9 cellular contexts compared by ENCODE assay signal in the genomic region with DNA sequence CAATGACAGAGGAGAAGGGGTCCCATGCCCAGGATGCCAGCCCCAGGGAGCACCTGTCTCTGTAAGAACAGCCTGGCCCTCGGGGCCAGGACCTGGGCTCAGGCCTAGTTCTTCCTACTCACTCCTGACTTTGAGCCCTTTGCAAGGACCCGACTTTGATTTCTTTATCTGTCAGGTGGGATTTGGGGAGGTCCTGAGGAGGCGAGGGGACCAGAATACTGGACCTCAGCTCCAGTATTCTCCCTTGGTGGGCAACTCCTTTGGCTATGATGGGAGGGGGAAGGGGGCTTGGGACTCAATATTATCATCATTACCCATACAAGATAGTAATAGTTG. TPM values are rescaled to one million over a fixed set of nuclear protein-coding genes. Genes with fewer than 3 reads are reported as not detected.
DNase-seq lines count a peak whose midpoint lies in the region; ATAC-seq, FAIRE-seq and TF ChIP-seq lines count a peak whose summit lies in the region.
"Had no signal": no experiment of that assay in that cellular context is flagged by ENCODE, and none has a peak within 500 bp of the region (broad histone marks: within the 10 kb centered on the region; RNA-seq: fewer than 3 reads in every experiment).

No MANE protein-coding gene starts in this region.

- H3K4me1 ChIP-seq in skeletal muscle tissue (ENCODE audit: control insufficient read depth in 3 of 3, insufficient read depth in 3 of 3, low read length in 3 of 3), result peaks cover 49 to 74% (median 52%) of the 10 kb centered on the region in 3 donors

- H3K27me3 Mint-ChIP-seq in T-cell, result no peaks in the 10 kb centered on the region

- ATAC-seq in T-cell (replicated peaks in 1 of 4) (no peak), GM19395 (IDR thresholded peaks at IDR 0.05; ENCODE audit: unreplicated experiment) (no peak)

- H3K27ac Mint-ChIP-seq in T-cell, result peak overlapping the region in 1 of 2 donors; percentile 4
- H3K27ac Mint-ChIP-seq: activated naive CD4-positive, alpha-beta T cell treated with anti-CD3 and anti-CD28 coated beads for 36 hours had no signal

- DNase-seq in GM19239 (ENCODE audit: insufficient read length, low spot score), result no peak
- DNase-seq in T-cell, result no peak
- no peak for DNase-seq in fibroblast of the aortic adventitia (ENCODE audit: low read depth)
- no peak for DNase-seq in cortex of kidney (lab: John Stamatoyannopoulos, UW)
- no peak for DNase-seq in stimulated activated CD4-positive, alpha-beta T cell treated with anti-CD3 and anti-CD28 coated beads, Interleukin-2, amount 100 ng/mL, for 48 hours
- no peak for DNase-seq in posterior cingulate gyrus

- FAIRE-seq in GM19239 (lab: Jason Lieb, UNC), result peak; percentile 77

- intact Hi-C loops in posterior cingulate gyrus (cut with DNase I), result no loop called here

- no peak for TF ChIP-seq CTCF in fibroblast of the aortic adventitia (IDR thresholded peaks at IDR 0.05; ENCODE audit: insufficient read depth, low read length)

- peak overlapping the region; percentile 81 for H3K27ac ChIP-seq in skeletal muscle tissue (ENCODE audit: low read depth, low read length)

- H3K36me3 Mint-ChIP-seq in T-cell, result no peaks in the 10 kb centered on the region

- peak overlapping the region; percentile 47 to 68 (median 65) for H3K9ac ChIP-seq in skeletal muscle tissue (ENCODE audit: low read depth in 1 of 3, low read length in 3 of 3)

- no peaks in the 10 kb centered on the region for H3K9me3 ChIP-seq in skeletal muscle tissue (ENCODE audit: control insufficient read depth in 3 of 3, low read length in 3 of 3)

- H3K4me3 Mint-ChIP-seq in T-cell, result peak overlapping the region; percentile 54 to 74 (median 66)

- H3K4me1 Mint-ChIP-seq in T-cell, result peaks cover 25 to 38% (median 28%) of the 10 kb centered on the region in 3 donors

- no peaks in the 10 kb centered on the region for H3K9me3 Mint-ChIP-seq in T-cell
- H3K9me3 Mint-ChIP-seq: activated naive CD4-positive, alpha-beta T cell treated with anti-CD3 and anti-CD28 coated beads for 36 hours had no signal

- POLR2A ChIA-PET in T-cell (lab: Charles Lee), result no interaction called here

- CTCF ChIA-PET in T-cell (lab: Charles Lee), result no interaction called here

- H3K27me3 ChIP-seq in skeletal muscle tissue (ENCODE audit: control insufficient read depth in 3 of 3, insufficient read depth in 3 of 3, low read length in 3 of 3), result no peaks in the 10 kb centered on the region

- peak overlapping the region; percentile 56 for H3K4me3 ChIP-seq in fibroblast of the aortic adventitia (ENCODE audit: low read depth, low read length)
- peak overlapping the region; percentile 57 to 66 (median 64) for H3K4me3 ChIP-seq in skeletal muscle tissue (ENCODE audit: low read length in 3 of 3)

- H3K36me3 ChIP-seq in skeletal muscle tissue (ENCODE audit: control insufficient read depth in 3 of 3, insufficient read depth in 3 of 3, low read length in 3 of 3), result no peaks in the 10 kb centered on the region

RNA-seq across cellular contexts. Expression of a gene that starts 18.1 kb away (rescaled TPM):
- total RNA-seq in T-cell (under 1 TPM; 0.10 to 0.35 (median 0.26) TPM), fibroblast of the aortic adventitia (ENCODE audit: low replicate concordance) (not detected in 2 replicates), skeletal muscle tissue (4.2 TPM)
